23 cellular contexts compared by ENCODE assay signal in the genomic region with DNA sequence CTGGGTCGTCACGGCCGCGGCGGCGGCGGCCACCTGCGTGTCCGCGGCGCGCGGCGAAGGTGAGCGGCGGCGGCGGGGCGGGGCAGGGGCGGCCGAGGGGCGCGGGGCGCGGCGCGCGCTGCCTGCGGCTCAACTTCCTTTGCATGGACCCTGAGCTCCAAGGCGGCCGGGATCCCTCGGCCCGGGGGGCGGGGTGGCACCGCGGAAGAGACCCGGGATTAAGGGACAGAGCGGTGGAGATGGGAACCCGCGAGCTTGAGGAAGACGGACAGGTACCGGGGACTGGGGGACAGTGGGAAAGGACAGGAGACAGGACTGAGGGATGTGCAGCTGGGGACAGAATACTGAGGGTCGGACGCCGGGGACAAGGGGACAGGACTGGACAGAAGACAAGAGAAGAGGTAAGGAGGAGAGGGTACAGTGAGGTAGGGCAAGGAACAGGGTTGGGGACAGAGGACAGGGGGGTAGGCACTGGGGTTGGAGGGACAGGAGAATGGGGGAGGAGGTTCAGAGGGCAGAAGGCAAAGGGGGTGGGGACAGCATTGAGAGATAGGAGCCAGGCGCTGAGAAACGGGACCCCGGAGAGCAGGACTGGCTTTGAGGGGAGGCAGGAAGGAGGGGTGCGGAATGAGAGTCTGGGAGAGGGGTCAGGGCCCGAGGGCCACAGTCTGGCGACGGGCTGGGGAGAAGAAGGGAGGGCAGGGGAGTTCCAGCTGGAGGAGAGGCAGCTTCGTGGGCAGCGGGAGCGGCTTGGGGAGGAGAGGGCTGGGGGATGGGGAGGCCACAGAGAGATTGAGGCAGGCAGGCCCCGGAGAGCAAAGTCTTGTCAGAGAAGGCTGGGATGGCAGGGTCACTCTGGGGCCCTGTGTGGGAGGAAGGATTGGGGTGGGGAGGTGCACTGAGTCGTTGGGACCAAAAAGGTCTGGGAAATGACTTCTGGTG. TPM values are rescaled to one million over a fixed set of nuclear protein-coding genes. Genes with fewer than 3 reads are reported as not detected.
A peak's percentile ranks its signal among the peaks of the same experiment; 100 is the strongest.
DNase-seq lines count a peak whose midpoint lies in the region; ATAC-seq and TF ChIP-seq lines count a peak whose summit lies in the region.
"Had no signal": no experiment of that assay in that cellular context is flagged by ENCODE, and none has a peak within 500 bp of the region (broad histone marks: within the 10 kb centered on the region; RNA-seq: fewer than 3 reads in every experiment).

No MANE protein-coding gene starts in this region.

- H3K27ac ChIP-seq in VCaP (peak overlapping the region; percentile 54; the same call in 1 of the 2 replicates), adrenal gland (no peak overlapping the region)
- H3K27ac ChIP-seq: epithelial cell of prostate, prostate gland, SJCRH30, upper lobe of right lung had no signal

- WGBS in adrenal gland, 4 donors: 8 to 22% (median 16%) methylated on average over 20 to 57 of the region's 57 CpGs

- no peak overlapping the region for H3K9ac ChIP-seq in iPS-15b (ENCODE audit: low read depth, low read length)

- ATAC-seq in omental fat pad (ENCODE audit: low FRiP score): peak; percentile 6
- no peak for ATAC-seq in HG03460 (IDR thresholded peaks at IDR 0.05; ENCODE audit: unreplicated experiment)
- ATAC-seq: CD8-positive, alpha-beta T cell; GM12878; K562; upper lobe of right lung had no signal

- H3K27me3 ChIP-seq in iPS-15b (ENCODE audit: control insufficient read depth, insufficient read depth, low read length) (peaks cover 38% of the 10 kb centered on the region), adrenal gland (peaks cover 13% of the 10 kb centered on the region)

- peak overlapping the region; percentile 70 for H3K4me3 ChIP-seq in iPS-15b (ENCODE audit: low read depth, low read length)
- no peak overlapping the region for H3K4me3 ChIP-seq in adrenal gland
- H3K4me3 ChIP-seq: GM12878, K562, prostate gland, upper lobe of right lung had no signal

- H3K4me1 ChIP-seq in iPS-15b (ENCODE audit: control insufficient read depth, insufficient read depth, low read length): peaks cover 2% of the 10 kb centered on the region
- no peaks in the 10 kb centered on the region for H3K4me1 ChIP-seq in adrenal gland (replicated peaks in 1 of 2)
- H3K4me1 ChIP-seq: prostate gland, SJCRH30, upper lobe of right lung had no signal

- TF ChIP-seq CTCF in VCaP (conservative IDR thresholded peaks at IDR 0.05) (no peak), omental fat pad (IDR thresholded peaks at IDR 0.05) (no peak), adrenal gland (IDR thresholded peaks at IDR 0.05) (no peak)

- H3K36me3 ChIP-seq in iPS-15b (ENCODE audit: control insufficient read depth, insufficient read depth, low read length): no peaks in the 10 kb centered on the region
- H3K36me3 ChIP-seq in adrenal gland (replicated peaks in 1 of 2): no peaks in the 10 kb centered on the region
- H3K36me3 ChIP-seq: prostate gland, SJCRH30, upper lobe of right lung had no signal

- intact Hi-C loops in adrenal gland (cut with DNase I): no loop called here

- no peaks in the 10 kb centered on the region for H3K9me3 ChIP-seq in iPS-15b (ENCODE audit: control insufficient read depth, insufficient read depth, low read length)
- H3K9me3 ChIP-seq in adrenal gland (replicated peaks in 1 of 3): no peaks in the 10 kb centered on the region
- H3K9me3 ChIP-seq: prostate gland, SJCRH30, upper lobe of right lung had no signal

- no peak for TF ChIP-seq POLR2A in adrenal gland (IDR thresholded peaks at IDR 0.05)

- peak; percentile 62 for DNase-seq in NCI-H82 (lab: John Stamatoyannopoulos, UW)
- DNase-seq in NCI-H82 treated with DMSO at 0.1 percent for 48 hours (lab: John Stamatoyannopoulos, UW; ENCODE audit: unreplicated experiment): no peak
- no peak for DNase-seq in omental fat pad (ENCODE audit: low spot score)
- no peak for DNase-seq in adrenal gland
- DNase-seq in NCI-H524 treated with DMSO at 0.1 percent for 48 hours (lab: John Stamatoyannopoulos, UW): no peak
- DNase-seq: activated CD4-positive, alpha-beta T cell treated with anti-CD3 and anti-CD28 coated beads, Interleukin-2, amount 10 ng/mL, durations not matched to agents 24 days and 14 days; activated naive CD8-positive, alpha-beta T cell treated with anti-CD3 and anti-CD28 coated beads, Interleukin-2, amount 10 ng/mL, durations not matched to agents 7 days and 5 days; activated T-cell treated with anti-CD3 and anti-CD28 coated beads for 4 hours; CD8-positive, alpha-beta T cell; NCI-H1048; SJCRH30; stimulated activated naive CD4-positive, alpha-beta T cell; T1000; upper lobe of right lung had no signal

RNA-seq across cellular contexts. Expression of a gene that starts 0.7 kb away (rescaled TPM):
- total RNA-seq in omental fat pad (not detected), adrenal gland (1 to 10 TPM in 3 of 8 donors, under 1 TPM in 3, not detected in 2; 0.13 to 6.3 (median 1.1) TPM)
- 10 to 100 TPM in 1 of 3 donors, 1 to 10 TPM in 2; 1.7 to 10.1 (median 2.9) TPM for polyA plus RNA-seq in adrenal gland
- total RNA-seq: activated CD4-positive, alpha-beta T cell treated with anti-CD3 and anti-CD28 coated beads, Interleukin-2, amount 10 ng/mL, durations not matched to agents 24 days and 14 days; activated naive CD8-positive, alpha-beta T cell treated with anti-CD3 and anti-CD28 coated beads, Interleukin-2, amount 10 ng/mL, durations not matched to agents 7 days and 5 days; CD8-positive, alpha-beta T cell; GM12878; K562; kidney epithelial cell; mononuclear cell; upper lobe of right lung had no signal
- polyA plus RNA-seq: GM12878, K562 had no signal
